ENCODE assay signal across 17 cellular contexts in genomic region chr11:91078221-91078620, GRCh38.
"Had no signal": no experiment of that assay in that cellular context is flagged by ENCODE, and none has a peak within 500 bp of the region (broad histone marks: within the 10 kb centered on the region; RNA-seq: fewer than 3 reads in every experiment).

No MANE protein-coding gene starts in this region.

- H3K36me3 ChIP-seq: gastrocnemius medialis, heart left ventricle, left lung, thoracic aorta, upper lobe of right lung, WERI-Rb-1 had no signal

- H3K4me1 Mint-ChIP-seq: activated naive CD4-positive, alpha-beta T cell treated with anti-CD3 and anti-CD28 coated beads, Interleukin-2, amount 50 U/mL, for 24 hours; nephron progenitor cell; stimulated activated naive B cell treated with anti-CD40 and anti-IgM and Interleukin-4, amounts not matched to agents 10 μg/mL and 1 μg/mL and 100 μg/mL, for 72 hours had no signal

- H3K27me3 ChIP-seq: gastrocnemius medialis, heart left ventricle, left lung, upper lobe of right lung had no signal

- H3K27ac ChIP-seq: gastrocnemius medialis, heart left ventricle, left lung, thoracic aorta, upper lobe of right lung, WERI-Rb-1 had no signal

- H3K27ac Mint-ChIP-seq: activated naive CD4-positive, alpha-beta T cell treated with anti-CD3 and anti-CD28 coated beads, Interleukin-2, amount 50 U/mL, for 24 hours; nephron progenitor cell; stimulated activated naive B cell treated with anti-CD40 and anti-IgM and Interleukin-4, amounts not matched to agents 10 μg/mL and 1 μg/mL and 100 μg/mL, for 72 hours had no signal

- H3K27me3 Mint-ChIP-seq: activated naive CD4-positive, alpha-beta T cell treated with anti-CD3 and anti-CD28 coated beads, Interleukin-2, amount 50 U/mL, for 24 hours; stimulated activated naive B cell treated with anti-CD40 and anti-IgM and Interleukin-4, amounts not matched to agents 10 μg/mL and 1 μg/mL and 100 μg/mL, for 72 hours had no signal

- H3K4me3 Mint-ChIP-seq: activated naive CD4-positive, alpha-beta T cell treated with anti-CD3 and anti-CD28 coated beads, Interleukin-2, amount 50 U/mL, for 24 hours; nephron progenitor cell; stimulated activated naive B cell treated with anti-CD40 and anti-IgM and Interleukin-4, amounts not matched to agents 10 μg/mL and 1 μg/mL and 100 μg/mL, for 72 hours had no signal

- H3K36me3 Mint-ChIP-seq: activated naive CD4-positive, alpha-beta T cell treated with anti-CD3 and anti-CD28 coated beads, Interleukin-2, amount 50 U/mL, for 24 hours; stimulated activated naive B cell treated with anti-CD40 and anti-IgM and Interleukin-4, amounts not matched to agents 10 μg/mL and 1 μg/mL and 100 μg/mL, for 72 hours had no signal

- H3K9me3 ChIP-seq: gastrocnemius medialis, left lung, thoracic aorta, upper lobe of right lung had no signal

- ATAC-seq: esophagus mucosa; gastrocnemius medialis; heart left ventricle; left lung; stimulated activated naive B cell treated with anti-CD40 and anti-IgM and Interleukin-4, amounts not matched to agents 10 μg/mL and 1 μg/mL and 100 μg/mL, for 72 hours; upper lobe of right lung had no signal

- H3K4me1 ChIP-seq: gastrocnemius medialis, left lung, upper lobe of right lung had no signal

- H3K4me3 ChIP-seq: gastrocnemius medialis, heart left ventricle, left lung, thoracic aorta, upper lobe of right lung had no signal

- DNase-seq: activated CD4-positive, alpha-beta T cell treated with anti-CD3 and anti-CD28 coated beads, Interleukin-2, amount 50 U/mL, for 4 hours; activated gamma-delta T cell; effector CD8-positive, alpha-beta T cell; gastrocnemius medialis; heart left ventricle; left lung; midbrain; nephron progenitor cell; nucleus accumbens; retina; stimulated activated naive B cell treated with anti-CD40 and anti-IgM and Interleukin-4, amounts not matched to agents 10 μg/mL and 1 μg/mL and 100 μg/mL, for 72 hours; T1000; upper lobe of right lung; WERI-Rb-1 had no signal
